25 cellular contexts compared by ENCODE assay signal in genomic region chr5:125894383-125894782, GRCh38.
DNase-seq lines count a peak whose midpoint lies in the region; ATAC-seq and TF ChIP-seq lines count a peak whose summit lies in the region.
"Had no signal": no experiment of that assay in that cellular context is flagged by ENCODE, and none has a peak within 500 bp of the region (broad histone marks: within the 10 kb centered on the region; RNA-seq: fewer than 3 reads in every experiment).

No MANE protein-coding gene starts in this region.

- no peak overlapping the region for H3K27ac ChIP-seq in right cardiac atrium (ENCODE audit: low read length)
- H3K27ac ChIP-seq in Karpas-422 (ENCODE audit: low read length) = no peak overlapping the region
- H3K27ac ChIP-seq: BLaER1, body of pancreas, SK-N-MC, skin epidermis, upper lobe of left lung had no signal

- H3K4me1 ChIP-seq in right cardiac atrium (ENCODE audit: control insufficient read depth, insufficient read depth, low read length) = no peaks in the 10 kb centered on the region
- no peaks in the 10 kb centered on the region for H3K4me1 ChIP-seq in Karpas-422 (ENCODE audit: low read length)
- H3K4me1 ChIP-seq: BLaER1, body of pancreas, upper lobe of left lung had no signal

- peaks cover 10 to 11% of the 10 kb centered on the region in 2 donors for H3K27me3 Mint-ChIP-seq in stimulated activated naive B cell treated with anti-CD40 and anti-IgM and Interleukin-4, amounts not matched to agents 10 μg/mL and 1 μg/mL and 100 μg/mL, for 72 hours
- H3K27me3 Mint-ChIP-seq: activated CD4-positive, alpha-beta memory T cell treated with anti-CD3 and anti-CD28 coated beads, Interleukin-2, amount 10 ng/mL, durations not matched to agents 7 days and 5 days had no signal

- no peak overlapping the region for H3K9ac ChIP-seq in Karpas-422 (ENCODE audit: low read length)
- H3K9ac ChIP-seq: BLaER1 had no signal

- WGBS in right cardiac atrium = 67% methylated on average over 1 of the region's 1 CpG

- intact Hi-C loops in Right ventricle myocardium superior (cut with DNase I) = no loop called here
- intact Hi-C loops in cardiac septum (cut with DNase I) = no loop called here
- intact Hi-C loops in right cardiac atrium (cut with DNase I) = no loop called here

- H3K4me3 ChIP-seq in choroid plexus epithelial cell (ENCODE audit: low read depth, low read length) (no peak overlapping the region), right cardiac atrium (ENCODE audit: low read length) (no peak overlapping the region), Karpas-422 (ENCODE audit: low read length) (no peak overlapping the region)
- H3K4me3 ChIP-seq: BLaER1, body of pancreas, GM23338, SK-N-MC, skin epidermis, upper lobe of left lung had no signal

- 0 out of 2 replicates have a peak, but pooled peaks cover 4% of the 10 kb centered on the region for H3K9me2 ChIP-seq in Karpas-422 (replicated peaks; ENCODE audit: insufficient read depth, low read length)

- no peaks in the 10 kb centered on the region for H3K9me3 Mint-ChIP-seq in stimulated activated naive B cell treated with anti-CD40 and anti-IgM and Interleukin-4, amounts not matched to agents 10 μg/mL and 1 μg/mL and 100 μg/mL, for 72 hours
- H3K9me3 Mint-ChIP-seq: activated CD4-positive, alpha-beta memory T cell treated with anti-CD3 and anti-CD28 coated beads, Interleukin-2, amount 10 ng/mL, durations not matched to agents 7 days and 5 days; GM23338 had no signal

- no peak for TF ChIP-seq CTCF in choroid plexus epithelial cell (conservative IDR thresholded peaks at IDR 0.05; ENCODE audit: low read depth, low read length)

- H3K4me2 ChIP-seq in Karpas-422 (ENCODE audit: low read depth, low read length, poor library complexity, severe bottlenecking) = no peak overlapping the region
- H3K4me2 ChIP-seq: BLaER1, GM23338 had no signal

- ATAC-seq in Right ventricle myocardium superior (ENCODE audit: poor library complexity) = peak; percentile 90
- peak; percentile 44 to 82 for ATAC-seq in right cardiac atrium
- no peak for ATAC-seq in stimulated activated naive B cell treated with anti-CD40 and anti-IgM and Interleukin-4, amounts not matched to agents 10 μg/mL and 1 μg/mL and 100 μg/mL, for 72 hours (replicated peaks)
- ATAC-seq: body of pancreas, GM23338, PC-3 had no signal

- no peaks in the 10 kb centered on the region for H3K79me2 ChIP-seq in Karpas-422 (ENCODE audit: low read length)

- no peaks in the 10 kb centered on the region for H3K36me3 ChIP-seq in Karpas-422 (ENCODE audit: insufficient read depth, low read length)
- H3K36me3 ChIP-seq: BLaER1, upper lobe of left lung had no signal

- H3K9me3 ChIP-seq in right cardiac atrium (ENCODE audit: control insufficient read depth, low read length) (no peaks in the 10 kb centered on the region), Karpas-422 (ENCODE audit: low read length) (peaks cover 12% of the 10 kb centered on the region; the same call in 1 of the 2 replicates)
- H3K9me3 ChIP-seq: BLaER1, body of pancreas, upper lobe of left lung had no signal

- no peak overlapping the region for H3K4me3 Mint-ChIP-seq in stimulated activated naive B cell treated with anti-CD40 and anti-IgM and Interleukin-4, amounts not matched to agents 10 μg/mL and 1 μg/mL and 100 μg/mL, for 72 hours
- H3K4me3 Mint-ChIP-seq: activated B cell treated with CpG ODN at 0.5 μM for 24 hours; activated CD4-positive, alpha-beta memory T cell treated with anti-CD3 and anti-CD28 coated beads, Interleukin-2, amount 10 ng/mL, durations not matched to agents 7 days and 5 days; activated naive CD4-positive, alpha-beta T cell treated with anti-CD3 and anti-CD28 coated beads for 36 hours; GM23338; T-helper 2 cell treated with Interferon-gamma antibody and Interleukin-4, amounts not matched to agents 5 μg/mL and 100 μg/mL, for 36 hours had no signal

- no peaks in the 10 kb centered on the region for H3K4me1 Mint-ChIP-seq in stimulated activated naive B cell treated with anti-CD40 and anti-IgM and Interleukin-4, amounts not matched to agents 10 μg/mL and 1 μg/mL and 100 μg/mL, for 72 hours
- H3K4me1 Mint-ChIP-seq: activated B cell treated with CpG ODN at 0.5 μM for 24 hours; activated CD4-positive, alpha-beta memory T cell treated with anti-CD3 and anti-CD28 coated beads, Interleukin-2, amount 10 ng/mL, durations not matched to agents 7 days and 5 days had no signal

- H3K27ac Mint-ChIP-seq in stimulated activated naive B cell treated with anti-CD40 and anti-IgM and Interleukin-4, amounts not matched to agents 10 μg/mL and 1 μg/mL and 100 μg/mL, for 72 hours = no peak overlapping the region
- H3K27ac Mint-ChIP-seq: activated B cell treated with CpG ODN at 0.5 μM for 24 hours; activated CD4-positive, alpha-beta memory T cell treated with anti-CD3 and anti-CD28 coated beads, Interleukin-2, amount 10 ng/mL, durations not matched to agents 7 days and 5 days; activated naive CD4-positive, alpha-beta T cell treated with anti-CD3 and anti-CD28 coated beads for 36 hours; GM23338; T-helper 2 cell treated with Interferon-gamma antibody and Interleukin-4, amounts not matched to agents 5 μg/mL and 100 μg/mL, for 36 hours had no signal

- DNase-seq in Right ventricle myocardium superior (no peak), cardiac septum (ENCODE audit: low spot score) (no peak), choroid plexus epithelial cell (ENCODE audit: low read depth) (peak; percentile 49), right cardiac atrium (no peak), HuH-7.5 (ENCODE audit: low spot score) (no peak), Karpas-422 (no peak)
- DNase-seq in stimulated activated CD4-positive, alpha-beta T cell treated with anti-CD3 and anti-CD28 coated beads, Interleukin-2, amount 100 ng/mL, for 48 hours = no peak
- no peak for DNase-seq in stimulated activated naive B cell treated with anti-CD40 and anti-IgM and Interleukin-4, amounts not matched to agents 10 μg/mL and 1 μg/mL and 100 μg/mL, for 72 hours
- DNase-seq: activated B cell treated with CpG ODN at 0.5 μM for 24 hours; activated CD4-positive, alpha-beta memory T cell treated with anti-CD3 and anti-CD28 coated beads, Interleukin-2, amount 10 ng/mL, durations not matched to agents 7 days and 5 days; activated naive CD4-positive, alpha-beta T cell treated with anti-CD3 and anti-CD28 coated beads for 36 hours; body of pancreas; dermis blood vessel endothelial cell; EL; Kasumi-1; NCI-H1417; NCI-H2171; NCI-H748 treated with DMSO at 0.1 percent for 48 hours; PC-3; upper lobe of left lung had no signal

- no peaks in the 10 kb centered on the region for H3K36me3 Mint-ChIP-seq in stimulated activated naive B cell treated with anti-CD40 and anti-IgM and Interleukin-4, amounts not matched to agents 10 μg/mL and 1 μg/mL and 100 μg/mL, for 72 hours

- H4K20me1 ChIP-seq in Karpas-422 (ENCODE audit: insufficient read depth, low read depth, low read length) = no peaks in the 10 kb centered on the region
- H4K20me1 ChIP-seq: BLaER1 had no signal

- H3K27me3 ChIP-seq in right cardiac atrium (ENCODE audit: control insufficient read depth, insufficient read depth) (no peaks in the 10 kb centered on the region), Karpas-422 (ENCODE audit: low read length) (no peaks in the 10 kb centered on the region)
- H3K27me3 ChIP-seq: BLaER1, body of pancreas, upper lobe of left lung had no signal

- H2AFZ ChIP-seq in Karpas-422 (ENCODE audit: low read length) = no peak overlapping the region
- H2AFZ ChIP-seq: GM23338 had no signal

Comparison
In these comparisons a context has a peak if more than half of its experiments do, and no peak if none do; other contexts are left out.
1. ATAC-seq: peak in Right ventricle myocardium superior (single experiment) and right cardiac atrium (2 of 2); none in stimulated activated naive B cell treated with anti-CD40 and anti-IgM and Interleukin-4, amounts not matched to agents 10 μg/mL and 1 μg/mL and 100 μg/mL, for 72 hours (0 of 2).